ENCODE assay signal across 13 cellular contexts in genomic region chr6:42138630-42139619, GRCh38. TPM values are rescaled to one million over a fixed set of nuclear protein-coding genes. Genes with fewer than 3 reads are reported as not detected.
DNase-seq lines count a peak whose midpoint lies in the region; ATAC-seq, FAIRE-seq and TF ChIP-seq lines count a peak whose summit lies in the region.
"Had no signal": no experiment of that assay in that cellular context is flagged by ENCODE, and none has a peak within 500 bp of the region (broad histone marks: within the 10 kb centered on the region; RNA-seq: fewer than 3 reads in every experiment).

No MANE protein-coding gene starts in this region.

- in situ Hi-C loops in gastrocnemius medialis (cut with MboI; ENCODE audit: low sequenced_read_pairs in 4 of 4): no loop called here

- TF ChIP-seq POLR2A in gastrocnemius medialis (IDR thresholded peaks at IDR 0.05): no peak

- no peak for TF ChIP-seq CTCF in gastrocnemius medialis (IDR thresholded peaks at IDR 0.05 in 4 of 5, conservative IDR thresholded peaks at IDR 0.05 in 1 of 5)

- H3K4me3 ChIP-seq in mucosa of stomach (ENCODE audit: low read length): peak overlapping the region; percentile 20
- H3K4me3 ChIP-seq in gastrocnemius medialis: no peak overlapping the region
- H3K4me3 ChIP-seq: lung had no signal

- peak overlapping the region; percentile 31 for H3K9ac ChIP-seq in mucosa of stomach (ENCODE audit: low read length)

- DNase-seq in EH (ENCODE audit: low read depth) (peak; percentile 32), NCI-H2029 treated with DMSO at 0.1 percent for 48 hours (lab: John Stamatoyannopoulos, UW) (peak; percentile 55), ecto neural progenitor cell (ENCODE audit: low spot score) (peak; percentile 68), HTR-8/SVneo (ENCODE audit: insufficient read length, low spot score) (no peak), gastrocnemius medialis (no peak), anterior cingulate cortex (lab: John Stamatoyannopoulos, UW) (no peak)
- DNase-seq: KBM-7, T-helper 2 cell had no signal

- intact Hi-C loops in gastrocnemius medialis (cut with DNase I; ENCODE audit: low total_unique reads): no loop called here

- H3K4me1 ChIP-seq in mucosa of stomach (ENCODE audit: control insufficient read depth, insufficient read depth, low read length) (peaks cover 66% of the 10 kb centered on the region), gastrocnemius medialis (peaks cover 0 to 12% of the 10 kb centered on the region in 2 donors)

- no peak overlapping the region for H3K27ac ChIP-seq in gastrocnemius medialis

- peaks cover 5% of the 10 kb centered on the region for H3K36me3 ChIP-seq in mucosa of stomach (ENCODE audit: control insufficient read depth, insufficient read depth, low read length)
- no peaks in the 10 kb centered on the region for H3K36me3 ChIP-seq in gastrocnemius medialis

- ATAC-seq in GM18511 (IDR thresholded peaks at IDR 0.05; ENCODE audit: unreplicated experiment) (no peak), gastrocnemius medialis (no peak)

- no peaks in the 10 kb centered on the region for H3K27me3 ChIP-seq in mucosa of stomach (ENCODE audit: control insufficient read depth, insufficient read depth, low read length)
- H3K27me3 ChIP-seq in gastrocnemius medialis: peaks cover 22 to 28% (median 26%) of the 10 kb centered on the region in 3 donors

- H3K9me3 ChIP-seq in mucosa of stomach (ENCODE audit: control insufficient read depth, low read length) (no peaks in the 10 kb centered on the region), gastrocnemius medialis (no peaks in the 10 kb centered on the region)

- FAIRE-seq in HTR-8/SVneo (lab: Jason Lieb, UNC): no peak
- FAIRE-seq: GM12891 had no signal

RNA-seq across cellular contexts. Expression of gene C6orf132, which starts 3.5 kb away (rescaled TPM):
- under 1 TPM in 2 of 4 donors, not detected in 2; 0.05 to 0.16 TPM for total RNA-seq in gastrocnemius medialis
- total RNA-seq: NCI-H460 had no signal

RNA-seq across cellular contexts. Expression of gene GUCA1A, which starts 34.2 kb away (rescaled TPM):
- total RNA-seq in gastrocnemius medialis: not detected
- total RNA-seq: lung, NCI-H460 had no signal

RNA-seq across cellular contexts. Expression of gene GUCA1B, which starts 55.8 kb away (rescaled TPM):
- under 1 TPM in 1 of 4 donors, not detected in 3; 0.31 TPM for total RNA-seq in gastrocnemius medialis

Comparison
In these comparisons a context has a peak if more than half of its experiments do, and no peak if none do; other contexts are left out.
1. DNase-seq: peak in EH (single experiment), NCI-H2029 treated with DMSO at 0.1 percent for 48 hours (single experiment) and ecto neural progenitor cell (single experiment); none in HTR-8/SVneo (single experiment), gastrocnemius medialis (0 of 2) and anterior cingulate cortex (0 of 58).